Comparison of ENCODE assay signal across 1 cellular context in the genomic region with DNA sequence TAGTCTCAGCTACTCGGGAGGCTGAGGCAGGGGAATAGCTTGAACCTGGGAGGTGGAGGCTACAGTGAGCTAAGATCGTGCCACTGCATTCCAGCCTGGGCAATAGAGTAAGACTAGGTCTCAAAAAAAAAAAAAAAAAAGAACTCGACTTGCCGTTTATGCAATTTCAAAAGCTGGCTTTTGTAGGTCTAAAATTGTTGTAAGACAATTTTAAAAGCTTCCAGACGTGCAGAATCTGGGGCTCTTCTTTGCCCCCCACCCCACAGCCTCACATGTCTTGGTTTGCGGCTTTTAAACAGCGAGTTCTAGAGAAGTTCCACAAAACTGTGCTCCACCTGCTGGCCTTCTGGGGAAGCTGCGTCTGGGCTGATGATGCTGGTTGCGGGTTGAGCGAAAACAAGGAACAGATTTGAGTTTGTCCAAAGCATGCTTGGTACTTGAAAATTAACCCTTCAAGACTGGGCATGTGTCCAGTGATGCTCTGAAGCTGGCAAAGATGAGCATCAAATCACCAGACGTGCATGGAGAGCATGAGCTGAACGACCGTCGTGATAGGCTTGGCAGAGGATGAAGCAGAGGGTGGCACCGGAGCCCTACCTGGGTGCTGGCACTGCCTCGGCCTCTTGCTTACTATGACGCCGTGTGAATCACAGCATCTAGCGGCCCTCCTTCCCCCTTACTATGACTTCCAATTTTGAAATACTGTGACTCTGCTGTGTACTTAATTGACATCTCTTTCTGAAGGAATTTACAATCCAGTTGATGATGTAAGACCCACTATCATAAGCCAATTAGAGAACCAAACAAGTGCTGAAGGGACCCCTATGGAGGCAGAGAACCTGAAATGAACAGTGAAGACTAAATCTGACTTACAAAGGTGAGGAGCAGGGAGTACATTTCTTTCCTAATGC.
TF ChIP-seq lines count a peak whose summit lies in the region.

No MANE protein-coding gene starts in this region.

TF ChIP-seq in HepG2, 621 proteins besides CTCF, POLR2A, EP300 and RAD21 (continued from another document):
- TF ChIP-seq SMC3 (IDR thresholded peaks at IDR 0.05; ENCODE audit: low read length) (peak; percentile 36; the same call in 1 of the 2 replicates), SP140L (CRISPR knock-in tag; IDR thresholded peaks at IDR 0.05; ENCODE audit: borderline replicate concordance) (no peak), POGZ (CRISPR knock-in tag; IDR thresholded peaks at IDR 0.05) (0 out of 2 replicates have a peak, but pooled peaks have one; percentile 32), SAP130 (CRISPR knock-in tag; IDR thresholded peaks at IDR 0.05; ENCODE audit: low read depth) (no peak), RBM22 (optimal IDR thresholded peaks at IDR 0.05; ENCODE audit: low read length) (peak; percentile 23), ZC3H13 (CRISPR knock-in tag; IDR thresholded peaks at IDR 0.05) (no peak), AGO1 (IDR thresholded peaks at IDR 0.05; ENCODE audit: low read depth, low read length, poor library complexity, severe bottlenecking) (no peak), ZNF652 (CRISPR knock-in tag; IDR thresholded peaks at IDR 0.05; ENCODE audit: borderline replicate concordance, low read depth) (0 out of 2 replicates have a peak, but pooled peaks have one; percentile 11), ZNF207 (IDR thresholded peaks at IDR 0.05; ENCODE audit: borderline replicate concordance) (no peak), ZBTB38 (CRISPR knock-in tag; IDR thresholded peaks at IDR 0.05) (peak; percentile 66), CHCHD3 (CRISPR knock-in tag; IDR thresholded peaks at IDR 0.05) (0 out of 2 replicates have a peak, but pooled peaks have one; percentile 43), XRCC5 (optimal IDR thresholded peaks at IDR 0.05; ENCODE audit: low read length) (peak; percentile 30), PRPF4 (IDR thresholded peaks at IDR 0.05; ENCODE audit: low read depth, low read length, poor library complexity, severe bottlenecking) (peak; percentile 39)
- TF ChIP-seq, protein P1, sequence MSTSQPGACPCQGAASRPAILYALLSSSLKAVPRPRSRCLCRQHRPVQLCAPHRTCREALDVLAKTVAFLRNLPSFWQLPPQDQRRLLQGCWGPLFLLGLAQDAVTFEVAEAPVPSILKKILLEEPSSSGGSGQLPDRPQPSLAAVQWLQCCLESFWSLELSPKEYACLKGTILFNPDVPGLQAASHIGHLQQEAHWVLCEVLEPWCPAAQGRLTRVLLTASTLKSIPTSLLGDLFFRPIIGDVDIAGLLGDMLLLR (CRISPR knock-in tag; IDR thresholded peaks at IDR 0.05), result no peak
- TF ChIP-seq, protein P2, sequence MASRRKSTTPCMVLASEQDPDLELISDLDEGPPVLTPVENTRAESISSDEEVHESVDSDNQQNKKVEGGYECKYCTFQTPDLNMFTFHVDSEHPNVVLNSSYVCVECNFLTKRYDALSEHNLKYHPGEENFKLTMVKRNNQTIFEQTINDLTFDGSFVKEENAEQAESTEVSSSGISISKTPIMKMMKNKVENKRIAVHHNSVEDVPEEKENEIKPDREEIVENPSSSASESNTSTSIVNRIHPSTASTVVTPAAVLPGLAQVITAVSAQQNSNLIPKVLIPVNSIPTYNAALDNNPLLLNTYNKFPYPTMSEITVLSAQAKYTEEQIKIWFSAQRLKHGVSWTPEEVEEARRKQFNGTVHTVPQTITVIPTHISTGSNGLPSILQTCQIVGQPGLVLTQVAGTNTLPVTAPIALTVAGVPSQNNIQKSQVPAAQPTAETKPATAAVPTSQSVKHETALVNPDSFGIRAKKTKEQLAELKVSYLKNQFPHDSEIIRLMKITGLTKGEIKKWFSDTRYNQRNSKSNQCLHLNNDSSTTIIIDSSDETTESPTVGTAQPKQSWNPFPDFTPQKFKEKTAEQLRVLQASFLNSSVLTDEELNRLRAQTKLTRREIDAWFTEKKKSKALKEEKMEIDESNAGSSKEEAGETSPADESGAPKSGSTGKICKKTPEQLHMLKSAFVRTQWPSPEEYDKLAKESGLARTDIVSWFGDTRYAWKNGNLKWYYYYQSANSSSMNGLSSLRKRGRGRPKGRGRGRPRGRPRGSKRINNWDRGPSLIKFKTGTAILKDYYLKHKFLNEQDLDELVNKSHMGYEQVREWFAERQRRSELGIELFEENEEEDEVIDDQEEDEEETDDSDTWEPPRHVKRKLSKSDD (CRISPR knock-in tag; IDR thresholded peaks at IDR 0.05; ENCODE audit: low read depth), result no peak
- TF ChIP-seq, protein P3, sequence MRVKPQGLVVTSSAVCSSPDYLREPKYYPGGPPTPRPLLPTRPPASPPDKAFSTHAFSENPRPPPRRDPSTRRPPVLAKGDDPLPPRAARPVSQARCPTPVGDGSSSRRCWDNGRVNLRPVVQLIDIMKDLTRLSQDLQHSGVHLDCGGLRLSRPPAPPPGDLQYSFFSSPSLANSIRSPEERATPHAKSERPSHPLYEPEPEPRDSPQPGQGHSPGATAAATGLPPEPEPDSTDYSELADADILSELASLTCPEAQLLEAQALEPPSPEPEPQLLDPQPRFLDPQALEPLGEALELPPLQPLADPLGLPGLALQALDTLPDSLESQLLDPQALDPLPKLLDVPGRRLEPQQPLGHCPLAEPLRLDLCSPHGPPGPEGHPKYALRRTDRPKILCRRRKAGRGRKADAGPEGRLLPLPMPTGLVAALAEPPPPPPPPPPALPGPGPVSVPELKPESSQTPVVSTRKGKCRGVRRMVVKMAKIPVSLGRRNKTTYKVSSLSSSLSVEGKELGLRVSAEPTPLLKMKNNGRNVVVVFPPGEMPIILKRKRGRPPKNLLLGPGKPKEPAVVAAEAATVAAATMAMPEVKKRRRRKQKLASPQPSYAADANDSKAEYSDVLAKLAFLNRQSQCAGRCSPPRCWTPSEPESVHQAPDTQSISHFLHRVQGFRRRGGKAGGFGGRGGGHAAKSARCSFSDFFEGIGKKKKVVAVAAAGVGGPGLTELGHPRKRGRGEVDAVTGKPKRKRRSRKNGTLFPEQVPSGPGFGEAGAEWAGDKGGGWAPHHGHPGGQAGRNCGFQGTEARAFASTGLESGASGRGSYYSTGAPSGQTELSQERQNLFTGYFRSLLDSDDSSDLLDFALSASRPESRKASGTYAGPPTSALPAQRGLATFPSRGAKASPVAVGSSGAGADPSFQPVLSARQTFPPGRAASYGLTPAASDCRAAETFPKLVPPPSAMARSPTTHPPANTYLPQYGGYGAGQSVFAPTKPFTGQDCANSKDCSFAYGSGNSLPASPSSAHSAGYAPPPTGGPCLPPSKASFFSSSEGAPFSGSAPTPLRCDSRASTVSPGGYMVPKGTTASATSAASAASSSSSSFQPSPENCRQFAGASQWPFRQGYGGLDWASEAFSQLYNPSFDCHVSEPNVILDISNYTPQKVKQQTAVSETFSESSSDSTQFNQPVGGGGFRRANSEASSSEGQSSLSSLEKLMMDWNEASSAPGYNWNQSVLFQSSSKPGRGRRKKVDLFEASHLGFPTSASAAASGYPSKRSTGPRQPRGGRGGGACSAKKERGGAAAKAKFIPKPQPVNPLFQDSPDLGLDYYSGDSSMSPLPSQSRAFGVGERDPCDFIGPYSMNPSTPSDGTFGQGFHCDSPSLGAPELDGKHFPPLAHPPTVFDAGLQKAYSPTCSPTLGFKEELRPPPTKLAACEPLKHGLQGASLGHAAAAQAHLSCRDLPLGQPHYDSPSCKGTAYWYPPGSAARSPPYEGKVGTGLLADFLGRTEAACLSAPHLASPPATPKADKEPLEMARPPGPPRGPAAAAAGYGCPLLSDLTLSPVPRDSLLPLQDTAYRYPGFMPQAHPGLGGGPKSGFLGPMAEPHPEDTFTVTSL (CRISPR knock-in tag; IDR thresholded peaks at IDR 0.05; ENCODE audit: borderline replicate concordance), result no peak
- TF ChIP-seq, protein P4, sequence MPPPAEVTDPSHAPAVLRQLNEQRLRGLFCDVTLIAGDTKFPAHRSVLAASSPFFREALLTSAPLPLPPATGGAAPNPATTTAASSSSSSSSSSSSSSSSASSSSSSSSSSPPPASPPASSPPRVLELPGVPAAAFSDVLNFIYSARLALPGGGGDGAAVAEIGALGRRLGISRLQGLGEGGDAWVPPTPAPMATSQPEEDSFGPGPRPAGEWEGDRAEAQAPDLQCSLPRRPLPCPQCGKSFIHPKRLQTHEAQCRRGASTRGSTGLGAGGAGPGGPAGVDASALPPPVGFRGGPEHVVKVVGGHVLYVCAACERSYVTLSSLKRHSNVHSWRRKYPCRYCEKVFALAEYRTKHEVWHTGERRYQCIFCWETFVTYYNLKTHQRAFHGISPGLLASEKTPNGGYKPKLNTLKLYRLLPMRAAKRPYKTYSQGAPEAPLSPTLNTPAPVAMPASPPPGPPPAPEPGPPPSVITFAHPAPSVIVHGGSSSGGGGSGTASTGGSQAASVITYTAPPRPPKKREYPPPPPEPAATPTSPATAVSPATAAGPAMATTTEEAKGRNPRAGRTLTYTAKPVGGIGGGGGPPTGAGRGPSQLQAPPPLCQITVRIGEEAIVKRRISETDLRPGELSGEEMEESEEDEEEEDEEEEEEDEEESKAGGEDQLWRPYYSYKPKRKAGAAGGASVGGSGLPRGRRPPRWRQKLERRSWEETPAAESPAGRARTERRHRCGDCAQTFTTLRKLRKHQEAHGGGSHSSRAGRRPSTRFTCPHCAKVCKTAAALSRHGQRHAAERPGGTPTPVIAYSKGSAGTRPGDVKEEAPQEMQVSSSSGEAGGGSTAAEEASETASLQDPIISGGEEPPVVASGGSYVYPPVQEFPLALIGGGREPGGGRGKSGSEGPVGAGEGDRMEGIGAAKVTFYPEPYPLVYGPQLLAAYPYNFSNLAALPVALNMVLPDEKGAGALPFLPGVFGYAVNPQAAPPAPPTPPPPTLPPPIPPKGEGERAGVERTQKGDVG (CRISPR knock-in tag; IDR thresholded peaks at IDR 0.05; ENCODE audit: borderline replicate concordance), result peak; percentile 49; the same call in 1 of the 2 replicates
- TF ChIP-seq, protein P5, sequence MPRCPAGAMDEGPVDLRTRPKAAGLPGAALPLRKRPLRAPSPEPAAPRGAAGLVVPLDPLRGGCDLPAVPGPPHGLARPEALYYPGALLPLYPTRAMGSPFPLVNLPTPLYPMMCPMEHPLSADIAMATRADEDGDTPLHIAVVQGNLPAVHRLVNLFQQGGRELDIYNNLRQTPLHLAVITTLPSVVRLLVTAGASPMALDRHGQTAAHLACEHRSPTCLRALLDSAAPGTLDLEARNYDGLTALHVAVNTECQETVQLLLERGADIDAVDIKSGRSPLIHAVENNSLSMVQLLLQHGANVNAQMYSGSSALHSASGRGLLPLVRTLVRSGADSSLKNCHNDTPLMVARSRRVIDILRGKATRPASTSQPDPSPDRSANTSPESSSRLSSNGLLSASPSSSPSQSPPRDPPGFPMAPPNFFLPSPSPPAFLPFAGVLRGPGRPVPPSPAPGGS (CRISPR knock-in tag; IDR thresholded peaks at IDR 0.05), result no peak
- TF ChIP-seq, protein P6, sequence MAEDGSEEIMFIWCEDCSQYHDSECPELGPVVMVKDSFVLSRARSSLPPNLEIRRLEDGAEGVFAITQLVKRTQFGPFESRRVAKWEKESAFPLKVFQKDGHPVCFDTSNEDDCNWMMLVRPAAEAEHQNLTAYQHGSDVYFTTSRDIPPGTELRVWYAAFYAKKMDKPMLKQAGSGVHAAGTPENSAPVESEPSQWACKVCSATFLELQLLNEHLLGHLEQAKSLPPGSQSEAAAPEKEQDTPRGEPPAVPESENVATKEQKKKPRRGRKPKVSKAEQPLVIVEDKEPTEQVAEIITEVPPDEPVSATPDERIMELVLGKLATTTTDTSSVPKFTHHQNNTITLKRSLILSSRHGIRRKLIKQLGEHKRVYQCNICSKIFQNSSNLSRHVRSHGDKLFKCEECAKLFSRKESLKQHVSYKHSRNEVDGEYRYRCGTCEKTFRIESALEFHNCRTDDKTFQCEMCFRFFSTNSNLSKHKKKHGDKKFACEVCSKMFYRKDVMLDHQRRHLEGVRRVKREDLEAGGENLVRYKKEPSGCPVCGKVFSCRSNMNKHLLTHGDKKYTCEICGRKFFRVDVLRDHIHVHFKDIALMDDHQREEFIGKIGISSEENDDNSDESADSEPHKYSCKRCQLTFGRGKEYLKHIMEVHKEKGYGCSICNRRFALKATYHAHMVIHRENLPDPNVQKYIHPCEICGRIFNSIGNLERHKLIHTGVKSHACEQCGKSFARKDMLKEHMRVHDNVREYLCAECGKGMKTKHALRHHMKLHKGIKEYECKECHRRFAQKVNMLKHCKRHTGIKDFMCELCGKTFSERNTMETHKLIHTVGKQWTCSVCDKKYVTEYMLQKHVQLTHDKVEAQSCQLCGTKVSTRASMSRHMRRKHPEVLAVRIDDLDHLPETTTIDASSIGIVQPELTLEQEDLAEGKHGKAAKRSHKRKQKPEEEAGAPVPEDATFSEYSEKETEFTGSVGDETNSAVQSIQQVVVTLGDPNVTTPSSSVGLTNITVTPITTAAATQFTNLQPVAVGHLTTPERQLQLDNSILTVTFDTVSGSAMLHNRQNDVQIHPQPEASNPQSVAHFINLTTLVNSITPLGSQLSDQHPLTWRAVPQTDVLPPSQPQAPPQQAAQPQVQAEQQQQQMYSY (CRISPR knock-in tag; IDR thresholded peaks at IDR 0.05), result peak; percentile 90
- TF ChIP-seq, protein P7, sequence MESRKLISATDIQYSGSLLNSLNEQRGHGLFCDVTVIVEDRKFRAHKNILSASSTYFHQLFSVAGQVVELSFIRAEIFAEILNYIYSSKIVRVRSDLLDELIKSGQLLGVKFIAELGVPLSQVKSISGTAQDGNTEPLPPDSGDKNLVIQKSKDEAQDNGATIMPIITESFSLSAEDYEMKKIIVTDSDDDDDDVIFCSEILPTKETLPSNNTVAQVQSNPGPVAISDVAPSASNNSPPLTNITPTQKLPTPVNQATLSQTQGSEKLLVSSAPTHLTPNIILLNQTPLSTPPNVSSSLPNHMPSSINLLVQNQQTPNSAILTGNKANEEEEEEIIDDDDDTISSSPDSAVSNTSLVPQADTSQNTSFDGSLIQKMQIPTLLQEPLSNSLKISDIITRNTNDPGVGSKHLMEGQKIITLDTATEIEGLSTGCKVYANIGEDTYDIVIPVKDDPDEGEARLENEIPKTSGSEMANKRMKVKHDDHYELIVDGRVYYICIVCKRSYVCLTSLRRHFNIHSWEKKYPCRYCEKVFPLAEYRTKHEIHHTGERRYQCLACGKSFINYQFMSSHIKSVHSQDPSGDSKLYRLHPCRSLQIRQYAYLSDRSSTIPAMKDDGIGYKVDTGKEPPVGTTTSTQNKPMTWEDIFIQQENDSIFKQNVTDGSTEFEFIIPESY (CRISPR knock-in tag; IDR thresholded peaks at IDR 0.05), result peak; percentile 98
